ENCODE assay signal across 19 cellular contexts in the genomic region with DNA sequence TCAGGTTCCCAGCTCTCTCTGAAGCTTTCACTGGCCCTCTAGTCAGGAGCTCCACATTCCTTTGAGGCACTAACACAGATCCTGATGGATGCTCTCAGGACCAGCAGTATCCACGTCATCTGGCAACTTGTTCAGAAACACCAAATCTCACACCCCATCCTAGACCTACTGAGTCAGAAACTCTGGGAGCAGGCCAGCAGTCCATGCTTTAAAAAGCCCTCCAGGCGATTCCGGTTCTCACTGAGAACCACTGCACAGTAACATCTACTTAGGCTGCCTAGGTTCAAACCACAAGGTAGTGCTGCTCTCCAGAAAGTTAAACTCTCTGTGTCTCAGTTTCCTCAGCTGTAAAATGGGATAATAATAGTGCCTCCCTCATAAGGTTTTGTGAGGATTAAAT. TPM values are rescaled to one million over a fixed set of nuclear protein-coding genes. Genes with fewer than 3 reads are reported as not detected.
"Had no signal": no experiment of that assay in that cellular context is flagged by ENCODE, and none has a peak within 500 bp of the region (broad histone marks: within the 10 kb centered on the region; RNA-seq: fewer than 3 reads in every experiment).

No MANE protein-coding gene starts in this region.

- H3K27ac Mint-ChIP-seq: activated T-helper 17 cell treated with anti-CD3 and anti-CD28 coated beads, Interleukin-2, amount 50 U/mL, for 72 hours; neural progenitor cell; stimulated activated naive CD8-positive, alpha-beta T cell treated with anti-CD3 and anti-CD28 coated beads, Interleukin-15, Interleukin-2, amounts not matched to agents 100 ng/mL and 50 ng/mL, for 24 hours; T-helper 2 cell treated with Interferon-gamma antibody and Interleukin-4, amounts not matched to agents 5 μg/mL and 100 μg/mL, for 36 hours had no signal

- H3K27ac ChIP-seq: ascending aorta, coronary artery, esophagus squamous epithelium, heart left ventricle, neural progenitor cell, ovary, right lobe of liver, upper lobe of left lung had no signal

- H3K4me3 Mint-ChIP-seq: activated T-helper 17 cell treated with anti-CD3 and anti-CD28 coated beads, Interleukin-2, amount 50 U/mL, for 72 hours; neural progenitor cell; stimulated activated naive CD8-positive, alpha-beta T cell treated with anti-CD3 and anti-CD28 coated beads, Interleukin-15, Interleukin-2, amounts not matched to agents 100 ng/mL and 50 ng/mL, for 24 hours; T-helper 2 cell treated with Interferon-gamma antibody and Interleukin-4, amounts not matched to agents 5 μg/mL and 100 μg/mL, for 36 hours had no signal

- H3K36me3 Mint-ChIP-seq: neural progenitor cell had no signal

- H3K27me3 ChIP-seq: ascending aorta, heart left ventricle, neural progenitor cell, ovary, right lobe of liver, upper lobe of left lung had no signal

- H3K4me1 ChIP-seq: ascending aorta, esophagus squamous epithelium, heart left ventricle, neural progenitor cell, upper lobe of left lung had no signal

- H2AFZ ChIP-seq: neural progenitor cell had no signal

- H3K4me2 ChIP-seq: neural progenitor cell, smooth muscle cell had no signal

- H3K4me1 Mint-ChIP-seq: activated T-helper 17 cell treated with anti-CD3 and anti-CD28 coated beads, Interleukin-2, amount 50 U/mL, for 72 hours; neural progenitor cell had no signal

- H3K36me3 ChIP-seq: ascending aorta, esophagus squamous epithelium, heart left ventricle, neural progenitor cell, ovary, right lobe of liver, upper lobe of left lung had no signal

- H3K4me3 ChIP-seq: ascending aorta, coronary artery, esophagus squamous epithelium, heart left ventricle, neural progenitor cell, ovary, right lobe of liver, smooth muscle cell, upper lobe of left lung had no signal

- DNase-seq: activated naive CD4-positive, alpha-beta T cell treated with Interleukin-2 at 50 U/mL for 16 hours; caudate nucleus; esophagus squamous epithelium; heart left ventricle; ovary; right lobe of liver; stimulated activated CD4-positive, alpha-beta T cell treated with anti-CD3 and anti-CD28 coated beads, Interleukin-4, amount 100 ng/mL, for 4 hours; stimulated activated CD8-positive, alpha-beta memory T cell treated with anti-CD3 and anti-CD28 coated beads, Interleukin-4, amount 100 ng/mL, for 48 hours; upper lobe of left lung had no signal

- H3K9me3 Mint-ChIP-seq: activated T-helper 17 cell treated with anti-CD3 and anti-CD28 coated beads, Interleukin-2, amount 50 U/mL, for 72 hours; T-helper 2 cell treated with Interferon-gamma antibody and Interleukin-4, amounts not matched to agents 5 μg/mL and 100 μg/mL, for 36 hours had no signal

- ATAC-seq: activated T-helper 17 cell treated with anti-CD3 and anti-CD28 coated beads, Interleukin-2, amount 50 U/mL, for 72 hours; heart left ventricle; right lobe of liver had no signal

RNA-seq across cellular contexts. Expression of gene CCDC158, which starts 55.3 kb away (rescaled TPM):
- total RNA-seq: activated CD8-positive, alpha-beta memory T cell treated with anti-CD3 and anti-CD28 coated beads for 36 hours; activated T-helper 17 cell treated with anti-CD3 and anti-CD28 coated beads, Interleukin-2, amount 50 U/mL, for 72 hours; lung microvascular endothelial cell; pulmonary artery endothelial cell; smooth muscle cell had no signal
- polyA plus RNA-seq: smooth muscle cell had no signal
